In the genomic region with DNA sequence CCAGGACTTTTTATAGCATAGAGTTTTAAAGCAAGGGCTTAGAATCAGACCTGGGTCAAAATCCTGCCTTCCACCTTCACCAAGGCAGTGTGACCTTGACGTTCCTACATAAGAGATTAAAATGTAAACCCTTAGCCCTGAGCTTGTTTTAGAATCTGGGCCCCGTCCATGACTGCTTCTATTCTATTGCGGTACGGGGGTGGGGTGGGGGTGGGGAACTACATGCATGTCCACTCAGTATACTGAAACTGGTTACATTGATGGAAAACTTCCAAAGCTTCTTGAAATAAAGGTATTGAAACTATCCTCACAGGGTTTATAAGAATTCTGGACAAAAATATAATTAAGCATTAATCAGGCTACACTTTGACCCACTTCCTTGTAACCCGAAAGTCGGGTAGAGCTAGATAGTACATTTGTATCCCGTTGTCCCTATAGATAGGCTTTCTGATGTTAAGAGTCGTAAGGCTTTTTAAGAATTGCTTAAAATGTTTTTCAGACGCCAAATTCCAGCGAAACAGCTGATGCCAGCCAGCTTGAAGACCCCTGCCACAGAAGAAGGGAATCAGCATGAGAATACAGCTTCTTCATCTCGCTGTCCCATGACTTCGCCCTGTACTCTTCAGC, we compare ENCODE assay signal across 8 cellular contexts. TPM values are rescaled to one million over a fixed set of nuclear protein-coding genes. Genes with fewer than 3 reads are reported as not detected.
DNase-seq lines count a peak whose midpoint lies in the region; ATAC-seq, FAIRE-seq and TF ChIP-seq lines count a peak whose summit lies in the region.

No MANE protein-coding gene starts in this region.

- H3K4me3 ChIP-seq in DOHH2 (ENCODE audit: low read length) (peak overlapping the region; percentile 78), GM12878 (peak overlapping the region; percentile 81), lung (peak overlapping the region; percentile 76)

- no peak for TF ChIP-seq RAD21 in GM12878 (IDR thresholded peaks at IDR 0.05; ENCODE audit: insufficient read depth, low read depth, low read length)

- SMC1A ChIA-PET in GM12878 (lab: Charles Lee; ENCODE audit: uncharacterized antibody, unreplicated experiment): interaction anchor here (0.8 to 2.7 kb wide), 5 partner anchors 9 to 92 kb away, joined by 3 to 10 read pairs (median 5); partner anchors contain the start of gene SCRN3

- no peak for FAIRE-seq in GM12878 (lab: Jason Lieb, UNC)

- ATAC-seq in HG02973 (IDR thresholded peaks at IDR 0.05; ENCODE audit: unreplicated experiment) (peak; percentile 8), GM12878 (peak; percentile 17), lung (ENCODE audit: insufficient read depth, low FRiP score) (no peak), HG03280 (IDR thresholded peaks at IDR 0.05; ENCODE audit: unreplicated experiment) (no peak)

- H3K4me2 ChIP-seq in DOHH2 (ENCODE audit: low read length): peak overlapping the region; percentile 69
- peak overlapping the region; percentile 61 for H3K4me2 ChIP-seq in GM12878 (ENCODE audit: control insufficient read depth, insufficient read depth)

- H2AFZ ChIP-seq in GM12878 (ENCODE audit: control insufficient read depth, low read depth, low read length): peak overlapping the region; percentile 78

- WGBS in GM12878 (ENCODE audit: insufficient coverage, insufficient replicate concordance, low lambda C conversion rate, missing lambda C conversion rate): 64% methylated on average over 12 of the region's 12 CpGs
- 73 to 74% methylated on average over 12 of the region's 12 CpGs for WGBS in lung, 2 donors

- no peak for DNase-seq in GM12878 (ENCODE audit: low read depth, low spot score)
- no peak for DNase-seq in lung (ENCODE audit: low spot score)
- DNase-seq in putamen (ENCODE audit: low spot score): no peak
- no peak for DNase-seq in cerebellar nuclear complex (lab: John Stamatoyannopoulos, UW)
- no peak for DNase-seq in activated CD4-positive, alpha-beta T cell treated with anti-CD3 and anti-CD28 coated beads for 4 hours

- CTCF ChIA-PET in GM12878 (lab: Yijun Ruan, JAX): interaction anchor here (1.0 to 3.5 kb wide), 9 partner anchors 16 to 201 kb away, joined by 3 to 25 read pairs (median 4); partner anchors contain the start of gene WIPF1

- H3K4me1 ChIP-seq in DOHH2 (ENCODE audit: control insufficient read depth, low read length) (peaks cover 25% of the 10 kb centered on the region), GM12878 (ENCODE audit: control insufficient read depth, insufficient read depth, low read length) (peaks cover 11% of the 10 kb centered on the region), lung (ENCODE audit: control insufficient read depth in 2 of 2, insufficient read depth in 2 of 2, low read length in 2 of 2) (peaks cover 0 to 3% of the 10 kb centered on the region in 2 donors)

- in situ Hi-C loops in GM12878 (cut with MboI): no loop called here

- H4K20me1 ChIP-seq in DOHH2 (ENCODE audit: control insufficient read depth, insufficient read depth, low read depth, low read length) (no peaks in the 10 kb centered on the region), GM12878 (ENCODE audit: control insufficient read depth, insufficient read depth) (no peaks in the 10 kb centered on the region)

- BruUV-seq in GM12878 (replicated peaks; lab: Mats Ljungman, UMichigan): TSS peak; percentile 96

- H3K27me3 ChIP-seq in DOHH2 (ENCODE audit: control insufficient read depth, low read length): peaks cover 7% of the 10 kb centered on the region; the same call in 1 of the 2 replicates
- H3K27me3 ChIP-seq in GM12878 (replicated peaks in 1 of 2; ENCODE audit: control insufficient read depth in 2 of 2, insufficient read depth in 2 of 2, low read length in 1 of 2): no peaks in the 10 kb centered on the region
- H3K27me3 ChIP-seq in lung (ENCODE audit: control insufficient read depth, insufficient read depth): no peaks in the 10 kb centered on the region

- H3K36me3 ChIP-seq in DOHH2 (ENCODE audit: control insufficient read depth, low read length): no peaks in the 10 kb centered on the region
- H3K36me3 ChIP-seq in GM12878 (ENCODE audit: control insufficient read depth in 2 of 2, insufficient read depth in 2 of 2, low read length in 1 of 2): no peaks in the 10 kb centered on the region
- H3K36me3 ChIP-seq in lung (ENCODE audit: control insufficient read depth in 2 of 2, insufficient read depth in 2 of 2, low read length in 2 of 2): no peaks in the 10 kb centered on the region

- H3K9ac ChIP-seq in GM12878 (ENCODE audit: control insufficient read depth, insufficient read depth, low read length): peak overlapping the region; percentile 72

- H3K9me3 ChIP-seq in DOHH2 (ENCODE audit: control insufficient read depth, insufficient read depth, low read length) (no peaks in the 10 kb centered on the region), GM12878 (replicated peaks; ENCODE audit: control insufficient read depth, insufficient read depth, low read length) (no peaks in the 10 kb centered on the region), lung (ENCODE audit: control insufficient read depth in 2 of 2, insufficient read depth in 1 of 2, low read length in 1 of 2) (no peaks in the 10 kb centered on the region)

- no peak for TF ChIP-seq EP300 in GM12878 (IDR thresholded peaks at IDR 0.05; ENCODE audit: borderline replicate concordance in 1 of 2, control insufficient read depth in 1 of 2, low read depth in 2 of 2, low read length in 2 of 2)

- no peaks in the 10 kb centered on the region for H3K9me2 ChIP-seq in DOHH2 (replicated peaks; ENCODE audit: control insufficient read depth, low read length)

- H3K27ac ChIP-seq in DOHH2 (ENCODE audit: low read depth, low read length): peak overlapping the region; percentile 16; the same call in 1 of the 2 replicates
- H3K27ac ChIP-seq in GM12878 (ENCODE audit: control insufficient read depth, insufficient read depth): peak overlapping the region; percentile 85
- H3K27ac ChIP-seq in lung (ENCODE audit: low read depth in 1 of 2, low read length in 1 of 2): peak overlapping the region; percentile 82 to 86

- H3F3A ChIP-seq in DOHH2 (ENCODE audit: control insufficient read depth, insufficient read depth): peaks cover 8% of the 10 kb centered on the region; the same call in 1 of the 2 replicates

- POLR2A ChIA-PET in GM12878 (lab: Charles Lee): interaction anchor here (0.5 to 1.6 kb wide), 5 partner anchors 8 to 147 kb away, joined by 3 to 5 read pairs (median 4); partner anchors contain the start of gene WIPF1

- H3K79me2 ChIP-seq in DOHH2 (ENCODE audit: control insufficient read depth, low read length) (no peaks in the 10 kb centered on the region), GM12878 (ENCODE audit: control insufficient read depth, insufficient read depth, low read length) (no peaks in the 10 kb centered on the region)

- intact Hi-C loops in GM12878 (cut with micrococcal nuclease; ENCODE audit: unreplicated experiment): no loop called here

- TF ChIP-seq CTCF in DOHH2 (IDR thresholded peaks at IDR 0.05; ENCODE audit: low read depth, low read length, poor library complexity, severe bottlenecking) (no peak), GM12878 (IDR thresholded peaks at IDR 0.05 in 2 of 3, conservative IDR thresholded peaks at IDR 0.05 in 1 of 3; ENCODE audit: control insufficient read depth in 2 of 3, extremely low read depth in 1 of 3, insufficient read depth in 1 of 3, low read depth in 3 of 3, low read length in 3 of 3) (no peak), lung (IDR thresholded peaks at IDR 0.05; ENCODE audit: control extremely low read depth, extremely low read depth) (no peak)

- TF ChIP-seq POLR2A in GM12878 (IDR thresholded peaks at IDR 0.05; ENCODE audit: low read depth, low read length): no peak

- RAD21 ChIA-PET in GM12878 (lab: Charles Lee; ENCODE audit: unreplicated experiment): interaction anchor here (0.9 to 1.2 kb wide), 2 partner anchors 25 to 123 kb away, joined by 3 read pairs; no protein-coding TSS in a partner anchor

TF ChIP-seq in GM12878, 131 proteins besides CTCF, POLR2A, EP300 and RAD21 (continues in another document):
- TF ChIP-seq, protein P1, sequence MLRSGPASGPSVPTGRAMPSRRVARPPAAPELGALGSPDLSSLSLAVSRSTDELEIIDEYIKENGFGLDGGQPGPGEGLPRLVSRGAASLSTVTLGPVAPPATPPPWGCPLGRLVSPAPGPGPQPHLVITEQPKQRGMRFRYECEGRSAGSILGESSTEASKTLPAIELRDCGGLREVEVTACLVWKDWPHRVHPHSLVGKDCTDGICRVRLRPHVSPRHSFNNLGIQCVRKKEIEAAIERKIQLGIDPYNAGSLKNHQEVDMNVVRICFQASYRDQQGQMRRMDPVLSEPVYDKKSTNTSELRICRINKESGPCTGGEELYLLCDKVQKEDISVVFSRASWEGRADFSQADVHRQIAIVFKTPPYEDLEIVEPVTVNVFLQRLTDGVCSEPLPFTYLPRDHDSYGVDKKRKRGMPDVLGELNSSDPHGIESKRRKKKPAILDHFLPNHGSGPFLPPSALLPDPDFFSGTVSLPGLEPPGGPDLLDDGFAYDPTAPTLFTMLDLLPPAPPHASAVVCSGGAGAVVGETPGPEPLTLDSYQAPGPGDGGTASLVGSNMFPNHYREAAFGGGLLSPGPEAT (IDR thresholded peaks at IDR 0.05; ENCODE audit: low read depth): 0 out of 2 replicates have a peak, but pooled peaks have one; percentile 5

RNA-seq across cellular contexts. Expression of gene GPR155, which starts 0.8 kb away (rescaled TPM):
- total RNA-seq in GM12878 (2013; cell fraction: nucleolus; rRNA removed): 13.6 and 15.2 TPM in 2 replicates
- total RNA-seq in GM12878 (2014; rRNA removed) (1.5 and 2.0 TPM in 2 replicates), GM12878 (2014; rRNA removed; fragmentation: Illumina TruSeq; extraction: Trizol) (1.8 and 2.0 TPM in 2 replicates), GM12878 (2021) (1.6 and 3.0 TPM in 2 replicates), lung (1 to 10 TPM; 3.3 to 5.7 TPM)
- 0.85 TPM for polyA plus RNA-seq in GM12878 (2011; ENCODE audit: low read depth)
- polyA plus RNA-seq in GM12878 (2011; rRNA removed) (1.8 and 2.7 TPM in 2 replicates), GM12878 (2014; fragmentation: Illumina TruSeq; extraction: Trizol) (1.7 and 2.3 TPM in 2 replicates), GM12878 (2014; fragmentation: Nextera tagmentation; extraction: Ambion mirVana) (under 1 TPM; 0.64 to 0.82 TPM), GM12878 (2014; rRNA removed) (1.4 TPM in 2 replicates), GM12878 (2016; fragmentation: Nextera tagmentation; extraction: Ambion mirVana) (1 to 10 TPM in 1 of 2 experiments, under 1 TPM in 1; 0.53 to 1.1 TPM), lung (1 to 10 TPM in 1 of 2 donors, under 1 TPM in 1; 0.65 to 1.7 TPM)
- polyA plus RNA-seq in GM12878 (2011; cell fraction: cytosol; rRNA removed): 0.70 and 0.84 TPM in 2 replicates
- polyA plus RNA-seq in GM12878 (2011; cell fraction: nucleus; rRNA removed): 0.99 and 1.2 TPM in 2 replicates
- polyA plus RNA-seq in GM12878 (2012): 1.7 and 2.1 TPM in 2 replicates
- polyA minus RNA-seq in GM12878 (2011; rRNA and poly(A)+ RNA removed): 1.4 and 1.7 TPM in 2 replicates
- 0.31 and 0.80 TPM in 2 replicates for polyA minus RNA-seq in GM12878 (2011; cell fraction: cytosol; rRNA and poly(A)+ RNA removed)
- polyA minus RNA-seq in GM12878 (2011; cell fraction: nucleus; rRNA and poly(A)+ RNA removed): 0.85 and 1.3 TPM in 2 replicates

Comparison
In these comparisons a context has a peak if more than half of its experiments do, and no peak if none do; other contexts are left out.
1. H3K27ac ChIP-seq: peak in every context shown above with its lines; median percentile 85 in GM12878; 84 in lung; 16 in DOHH2.
2. ATAC-seq: peak in HG02973 (single experiment) and GM12878 (single experiment); none in lung (single experiment) and HG03280 (single experiment).
3. Peak in every context shown above with its lines, with median percentiles within 50 percentile points of each other: H3K4me3 ChIP-seq.